ENCODE assay signal across 12 cellular contexts in genomic region chr1:44881011-44881632, GRCh38. TPM values are rescaled to one million over a fixed set of nuclear protein-coding genes. Genes with fewer than 3 reads are reported as not detected.
A peak's percentile ranks its signal among the peaks of the same experiment; 100 is the strongest.
DNase-seq lines count a peak whose midpoint lies in the region; ATAC-seq and TF ChIP-seq lines count a peak whose summit lies in the region.
"Had no signal": no experiment of that assay in that cellular context is flagged by ENCODE, and none has a peak within 500 bp of the region (broad histone marks: within the 10 kb centered on the region; RNA-seq: fewer than 3 reads in every experiment).

No MANE protein-coding gene starts in this region.

- no peak for ATAC-seq in HG02588 (IDR thresholded peaks at IDR 0.05; ENCODE audit: unreplicated experiment)
- ATAC-seq: lower lobe of right lung had no signal

- DNase-seq in ACHN = peak; percentile 2
- peak; percentile 16 for DNase-seq in HT1080 (ENCODE audit: low read depth)
- DNase-seq in mammary epithelial cell = peak; percentile 90
- DNase-seq in hepatic stellate cell (ENCODE audit: low spot score) = peak; percentile 22
- DNase-seq in DMS53 treated with DMSO at 0.1 percent for 48 hours (lab: John Stamatoyannopoulos, UW; ENCODE audit: unreplicated experiment) = no peak
- DNase-seq in kidney glomerular epithelial cell (lab: John Stamatoyannopoulos, UW) = no peak
- DNase-seq in T-helper 9 cell = no peak
- DNase-seq: activated CD4-positive, alpha-beta T cell treated with anti-CD3 and anti-CD28 coated beads, Interleukin-2, amount 50 U/mL, for 4 hours; erythroblast; lower lobe of right lung; MM.1S had no signal

- H3K9me3 ChIP-seq in mammary epithelial cell (replicated peaks; ENCODE audit: insufficient read depth, low read length) = no peaks in the 10 kb centered on the region
- H3K9me3 ChIP-seq: lower lobe of right lung had no signal

- H3K4me3 ChIP-seq in mammary epithelial cell (replicated peaks in 1 of 3; ENCODE audit: insufficient read depth in 1 of 3, low read depth in 2 of 3, low read length in 3 of 3) = no peak overlapping the region
- H3K4me3 ChIP-seq: lower lobe of right lung had no signal

- H2AFZ ChIP-seq in mammary epithelial cell (ENCODE audit: low read depth, low read length) = no peak overlapping the region

- H3K36me3 ChIP-seq in mammary epithelial cell (ENCODE audit: insufficient read depth, low read length) = peaks cover 4% of the 10 kb centered on the region

- in situ Hi-C loops in ACHN (cut with HindIII; ENCODE audit: low pct_ligation_motif_present, low pct_unique_long_range_greater_than_20kb, low sequenced_read_pairs) (no loop called here), mammary epithelial cell (cut with MboI; ENCODE audit: low sequenced_read_pairs in 2 of 2) (no loop called here)

- no peaks in the 10 kb centered on the region for H4K20me1 ChIP-seq in mammary epithelial cell (ENCODE audit: insufficient read depth, low read length)

- no peak for TF ChIP-seq CTCF in mammary epithelial cell (conservative IDR thresholded peaks at IDR 0.05 in 1 of 2, IDR thresholded peaks at IDR 0.05 in 1 of 2; ENCODE audit: extremely low read depth in 1 of 2, insufficient read depth in 1 of 2, low read depth in 1 of 2, low read length in 2 of 2)

- H3K4me2 ChIP-seq in mammary epithelial cell (ENCODE audit: insufficient read depth, low read depth, low read length) = peak overlapping the region; percentile 13

- no peak overlapping the region for H3K27ac ChIP-seq in mammary epithelial cell (ENCODE audit: insufficient read depth, low read depth, low read length)
- H3K27ac ChIP-seq: lower lobe of right lung had no signal

- intact Hi-C loops in mammary epithelial cell (cut with micrococcal nuclease) = no loop called here

- 70% methylated on average over 7 of the region's 7 CpGs for WGBS in mammary epithelial cell (ENCODE audit: low coverage, missing lambda C conversion rate)

- no peaks in the 10 kb centered on the region for H3K79me2 ChIP-seq in mammary epithelial cell (ENCODE audit: insufficient read depth, low read length)

- peaks cover 11% of the 10 kb centered on the region for H3K4me1 ChIP-seq in mammary epithelial cell (ENCODE audit: insufficient read depth, low read length)
- H3K4me1 ChIP-seq: lower lobe of right lung had no signal

- H3K9ac ChIP-seq in mammary epithelial cell (ENCODE audit: insufficient read depth, low read length) = no peak overlapping the region

- BruUV-seq in mammary epithelial cell (replicated peaks; lab: Mats Ljungman, UMichigan) = no TSS peak

- H3K27me3 ChIP-seq in mammary epithelial cell (ENCODE audit: insufficient read depth, low read length) = no peaks in the 10 kb centered on the region

- dilution Hi-C loops in mammary epithelial cell (cut with HindIII; ENCODE audit: low sequenced_read_pairs) = no loop called here

- CTCF ChIA-PET in mammary epithelial cell (lab: Charles Lee; ENCODE audit: low non-redundant PET) = no interaction called here

RNA-seq across cellular contexts. Expression of gene PTCH2, which starts 38.1 kb away (rescaled TPM):
- not detected in 2 replicates for total RNA-seq in HT1080 (2014; rRNA removed; shearing (Covaris generic))
- polyA plus RNA-seq in HT1080 (2015; cell fraction: cytosol; rRNA removed) = 0.01 TPM in 1 of 2 replicates, not detected in the other
- 0.05 TPM in 1 of 2 replicates, not detected in the other for polyA plus RNA-seq in HT1080 (2015; cell fraction: nucleus; rRNA removed)
- under 1 TPM; under 0.01 to 0.33 TPM for total RNA-seq in mammary epithelial cell
- polyA plus RNA-seq in mammary epithelial cell = 0.03 TPM
- not detected for polyA minus RNA-seq in mammary epithelial cell

Comparison
In these comparisons a context has a peak if more than half of its experiments do, and no peak if none do; other contexts are left out.
1. DNase-seq: peak in ACHN (single experiment), HT1080 (single experiment), mammary epithelial cell (single experiment) and hepatic stellate cell (single experiment); none in DMS53 treated with DMSO at 0.1 percent for 48 hours (single experiment), kidney glomerular epithelial cell (single experiment) and T-helper 9 cell (single experiment).